16 cellular contexts compared by ENCODE assay signal in genomic region chr3:191566469-191566868, GRCh38.
DNase-seq lines count a peak whose midpoint lies in the region; ATAC-seq, FAIRE-seq and TF ChIP-seq lines count a peak whose summit lies in the region.
"Had no signal": no experiment of that assay in that cellular context is flagged by ENCODE, and none has a peak within 500 bp of the region (broad histone marks: within the 10 kb centered on the region; RNA-seq: fewer than 3 reads in every experiment).

No MANE protein-coding gene starts in this region.

- in situ Hi-C loops in astrocyte of the spinal cord (cut with HindIII; ENCODE audit: low sequenced_read_pairs): no loop called here

- peak; percentile 77 for FAIRE-seq in HTR-8/SVneo (lab: Jason Lieb, UNC)

- TF ChIP-seq CTCF in astrocyte of the spinal cord (IDR thresholded peaks at IDR 0.05; ENCODE audit: low read depth, low read length): no peak

- no peak for ATAC-seq in HG03378 (IDR thresholded peaks at IDR 0.05; ENCODE audit: unreplicated experiment)
- ATAC-seq: CD8-positive, alpha-beta T cell had no signal

- DNase-seq in ELR (ENCODE audit: low read depth) (peak; percentile 26), HTR-8/SVneo (ENCODE audit: insufficient read length, low spot score) (peak; percentile 14), astrocyte of the spinal cord (ENCODE audit: low read depth, low spot score) (peak; percentile 26), iris pigment epithelial cell (ENCODE audit: low read depth) (peak; percentile 6), NCI-H345 treated with DMSO at 0.1 percent for 48 hours (lab: John Stamatoyannopoulos, UW; ENCODE audit: unreplicated experiment) (no peak), 8988T (no peak), activated T-cell treated with anti-CD3 and anti-CD28 coated beads for 4 hours (no peak)
- DNase-seq: CD8-positive, alpha-beta T cell; DND-41; H7; NCI-H1048; NCI-H2227 treated with DMSO at 0.1 percent for 48 hours; NCI-H69; NK-92 treated with Interleukin-12 subunit alpha and Interleukin-12 subunit beta, amount 100 ng/mL, for 24 hours; OCI-M1 had no signal

- no peak overlapping the region for H3K4me3 ChIP-seq in astrocyte of the spinal cord (ENCODE audit: low read depth, low read length)

Comparison
In these comparisons a context has a peak if more than half of its experiments do, and no peak if none do; other contexts are left out.
1. DNase-seq: peak in ELR (single experiment), HTR-8/SVneo (single experiment), astrocyte of the spinal cord (single experiment) and iris pigment epithelial cell (single experiment); none in NCI-H345 treated with DMSO at 0.1 percent for 48 hours (single experiment), 8988T (single experiment) and activated T-cell treated with anti-CD3 and anti-CD28 coated beads for 4 hours (single experiment).